9 cellular contexts compared by ENCODE assay signal in the genomic region with DNA sequence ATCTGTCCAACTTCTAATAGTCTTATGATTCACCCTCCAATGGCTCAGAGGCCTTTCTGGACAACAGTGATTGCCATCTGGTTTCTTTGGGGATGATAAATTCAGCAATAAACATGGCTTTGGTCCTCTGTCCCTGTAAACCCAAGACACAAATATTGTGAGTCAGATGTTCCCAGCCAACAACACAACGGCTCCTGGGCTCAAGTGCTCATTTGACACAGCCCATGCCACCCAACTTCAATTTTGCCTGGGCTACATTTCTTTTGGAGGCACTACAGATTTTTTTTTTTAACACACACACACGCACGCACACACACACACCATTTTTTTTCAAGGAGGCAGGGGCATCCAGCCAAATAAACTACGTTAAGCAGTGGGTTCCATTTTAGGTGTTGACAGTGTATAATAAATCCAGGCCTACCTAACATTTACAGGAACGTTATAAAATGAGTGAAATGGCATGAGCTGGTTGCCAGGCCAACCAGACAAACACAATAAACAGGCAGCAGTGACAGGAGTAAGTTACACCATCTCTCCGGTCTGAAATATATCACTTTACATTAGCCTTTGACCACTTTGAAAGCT.
DNase-seq lines count a peak whose midpoint lies in the region; ATAC-seq, FAIRE-seq and TF ChIP-seq lines count a peak whose summit lies in the region.
"Had no signal": no experiment of that assay in that cellular context is flagged by ENCODE, and none has a peak within 500 bp of the region (broad histone marks: within the 10 kb centered on the region; RNA-seq: fewer than 3 reads in every experiment).

No MANE protein-coding gene starts in this region.

- H4K20me1 ChIP-seq in GM23248 (ENCODE audit: insufficient read depth), result no peaks in the 10 kb centered on the region

- no peaks in the 10 kb centered on the region for H3K79me2 ChIP-seq in GM23248 (ENCODE audit: insufficient read depth)

- 0 out of 2 replicates have a peak overlapping the region, but pooled peaks have one; percentile 11 for H3K9ac ChIP-seq in GM23248

- H3F3A ChIP-seq in GM23248 (ENCODE audit: insufficient read depth), result peaks cover 14% of the 10 kb centered on the region

- H3K27ac ChIP-seq in GM23248 (peak overlapping the region; percentile 30), prostate gland (no peak overlapping the region), spleen (no peak overlapping the region)

- H3K4me1 ChIP-seq in GM23248 (ENCODE audit: insufficient read depth), result peaks cover 16% of the 10 kb centered on the region
- no peaks in the 10 kb centered on the region for H3K4me1 ChIP-seq in prostate gland (replicated peaks)
- no peaks in the 10 kb centered on the region for H3K4me1 ChIP-seq in spleen

- H3K27me3 ChIP-seq in GM23248 (replicated peaks; ENCODE audit: insufficient read depth), result no peaks in the 10 kb centered on the region
- H3K27me3 ChIP-seq in prostate gland (replicated peaks; ENCODE audit: insufficient read depth), result no peaks in the 10 kb centered on the region
- no peaks in the 10 kb centered on the region for H3K27me3 ChIP-seq in spleen (replicated peaks in 1 of 7)

- H3K36me3 ChIP-seq in GM23248 (ENCODE audit: low read depth), result no peaks in the 10 kb centered on the region
- H3K36me3 ChIP-seq in prostate gland, result no peaks in the 10 kb centered on the region
- H3K36me3 ChIP-seq in spleen, result no peaks in the 10 kb centered on the region

- H3K4me2 ChIP-seq in GM23248 (ENCODE audit: unreplicated experiment), result peak overlapping the region; percentile 2

- in situ Hi-C loops in GM23248 (cut with MboI), result no loop called here

- 7 to 9% methylated on average over 6 of the region's 6 CpGs for WGBS in GM23248 (ENCODE audit: low coverage in 1 of 2, low lambda C conversion rate in 2 of 2, missing lambda C conversion rate in 2 of 2), 2 experiments
- WGBS in prostate gland, result 7% methylated on average over 6 of the region's 6 CpGs
- WGBS in spleen, 5 donors, result 54 to 64% (median 62%) methylated on average over 6 of the region's 6 CpGs

- H2AFZ ChIP-seq in GM23248, result no peak overlapping the region

- H3K4me3 ChIP-seq in GM23248 (no peak overlapping the region), prostate gland (no peak overlapping the region), spleen (no peak overlapping the region)

- TF ChIP-seq CTCF in prostate gland (IDR thresholded peaks at IDR 0.05) (no peak), spleen (IDR thresholded peaks at IDR 0.05 in 8 of 11, conservative IDR thresholded peaks at IDR 0.05 in 3 of 11) (no peak)

- H3K9me3 ChIP-seq in GM23248 (ENCODE audit: low read depth) (no peaks in the 10 kb centered on the region), prostate gland (no peaks in the 10 kb centered on the region), spleen (no peaks in the 10 kb centered on the region)

- intact Hi-C loops in prostate gland (cut with DNase I) (no loop called here), spleen (cut with DNase I; ENCODE audit: low total_unique reads) (no loop called here)

- H3K9me2 ChIP-seq in GM23248 (ENCODE audit: insufficient read depth), result no peaks in the 10 kb centered on the region

- TF ChIP-seq POLR2A in prostate gland (IDR thresholded peaks at IDR 0.05) (no peak), spleen (IDR thresholded peaks at IDR 0.05) (no peak)

- peak; percentile 73 for DNase-seq in GM23248
- peak; percentile 40 for DNase-seq in NCI-H2171 (lab: John Stamatoyannopoulos, UW)
- peak; percentile 20 for DNase-seq in prostate gland (ENCODE audit: low spot score)
- no peak for DNase-seq in spleen
- no peak for DNase-seq in SIG-M5 (lab: John Stamatoyannopoulos, UW)
- no peak for DNase-seq in NCI-H187 treated with DMSO at 0.1 percent for 48 hours (lab: John Stamatoyannopoulos, UW)
- DNase-seq: kidney had no signal

- ATAC-seq in GM18873 (IDR thresholded peaks at IDR 0.05; ENCODE audit: low FRiP score, unreplicated experiment), result no peak

- peak; percentile 14 for FAIRE-seq in colon (lab: Jason Lieb, UNC)

Comparison
In these comparisons a context has a peak if more than half of its experiments do, and no peak if none do; other contexts are left out.
1. DNase-seq: peak in GM23248 (single experiment), NCI-H2171 (single experiment) and prostate gland (single experiment); none in spleen (single experiment), SIG-M5 (single experiment) and NCI-H187 treated with DMSO at 0.1 percent for 48 hours (single experiment).